Comparison of ENCODE assay signal across 1 cellular context in the genomic region with DNA sequence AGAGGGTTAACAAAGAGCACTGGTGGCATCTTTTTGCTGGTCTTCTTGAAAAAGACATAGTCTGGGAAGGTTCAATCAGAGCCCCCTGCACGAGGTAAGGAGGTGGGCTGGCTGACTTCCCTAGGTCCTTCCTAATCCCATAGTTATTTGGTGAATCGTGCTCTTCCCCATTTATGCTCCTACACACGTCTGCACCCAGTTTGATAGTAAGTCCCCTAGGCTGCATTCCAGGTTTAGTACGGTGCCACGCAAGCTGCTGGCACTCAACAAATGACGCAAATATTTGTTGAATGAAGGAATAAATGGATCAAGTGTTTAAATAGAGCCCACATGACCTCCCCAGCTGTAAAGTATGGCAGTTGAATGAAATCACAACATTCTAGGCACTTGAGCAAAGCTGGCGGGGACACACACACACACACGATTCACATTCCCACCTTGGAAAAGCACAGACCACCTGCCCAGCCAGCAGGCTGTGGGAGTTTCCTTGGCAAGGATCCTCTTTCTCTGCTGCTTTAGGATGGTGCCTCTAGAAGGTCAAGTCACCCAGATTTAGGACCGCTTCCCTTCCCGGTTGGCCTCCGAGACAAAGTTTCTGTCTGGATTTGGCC.
TF ChIP-seq lines count a peak whose summit lies in the region.

No MANE protein-coding gene starts in this region.

TF ChIP-seq in neural cell, 6 proteins besides CTCF, POLR2A, EP300 and RAD21 (continued from another document):
- TF ChIP-seq, protein P1, sequence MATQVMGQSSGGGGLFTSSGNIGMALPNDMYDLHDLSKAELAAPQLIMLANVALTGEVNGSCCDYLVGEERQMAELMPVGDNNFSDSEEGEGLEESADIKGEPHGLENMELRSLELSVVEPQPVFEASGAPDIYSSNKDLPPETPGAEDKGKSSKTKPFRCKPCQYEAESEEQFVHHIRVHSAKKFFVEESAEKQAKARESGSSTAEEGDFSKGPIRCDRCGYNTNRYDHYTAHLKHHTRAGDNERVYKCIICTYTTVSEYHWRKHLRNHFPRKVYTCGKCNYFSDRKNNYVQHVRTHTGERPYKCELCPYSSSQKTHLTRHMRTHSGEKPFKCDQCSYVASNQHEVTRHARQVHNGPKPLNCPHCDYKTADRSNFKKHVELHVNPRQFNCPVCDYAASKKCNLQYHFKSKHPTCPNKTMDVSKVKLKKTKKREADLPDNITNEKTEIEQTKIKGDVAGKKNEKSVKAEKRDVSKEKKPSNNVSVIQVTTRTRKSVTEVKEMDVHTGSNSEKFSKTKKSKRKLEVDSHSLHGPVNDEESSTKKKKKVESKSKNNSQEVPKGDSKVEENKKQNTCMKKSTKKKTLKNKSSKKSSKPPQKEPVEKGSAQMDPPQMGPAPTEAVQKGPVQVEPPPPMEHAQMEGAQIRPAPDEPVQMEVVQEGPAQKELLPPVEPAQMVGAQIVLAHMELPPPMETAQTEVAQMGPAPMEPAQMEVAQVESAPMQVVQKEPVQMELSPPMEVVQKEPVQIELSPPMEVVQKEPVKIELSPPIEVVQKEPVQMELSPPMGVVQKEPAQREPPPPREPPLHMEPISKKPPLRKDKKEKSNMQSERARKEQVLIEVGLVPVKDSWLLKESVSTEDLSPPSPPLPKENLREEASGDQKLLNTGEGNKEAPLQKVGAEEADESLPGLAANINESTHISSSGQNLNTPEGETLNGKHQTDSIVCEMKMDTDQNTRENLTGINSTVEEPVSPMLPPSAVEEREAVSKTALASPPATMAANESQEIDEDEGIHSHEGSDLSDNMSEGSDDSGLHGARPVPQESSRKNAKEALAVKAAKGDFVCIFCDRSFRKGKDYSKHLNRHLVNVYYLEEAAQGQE (IDR thresholded peaks at IDR 0.05; ENCODE audit: borderline replicate concordance), result no peak
